In the genomic region with DNA sequence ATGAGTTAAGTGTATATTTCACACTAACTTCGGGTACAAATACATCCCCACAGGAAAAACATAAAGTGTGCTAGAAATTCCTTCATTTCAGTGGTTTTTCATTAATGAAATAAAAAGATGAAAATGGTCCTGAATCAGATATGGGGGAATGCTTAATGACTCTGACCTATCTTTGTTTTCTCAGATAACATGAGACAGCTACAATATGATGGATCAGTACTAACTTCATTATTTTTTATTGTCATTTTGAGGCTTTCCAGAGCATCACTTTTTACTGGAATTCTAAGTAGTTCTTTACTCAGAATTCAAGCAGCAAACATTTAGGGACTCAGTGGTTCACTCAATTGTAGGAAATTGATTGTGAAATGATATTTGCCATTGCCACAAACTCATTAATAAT, we compare ENCODE assay signal across 23 cellular contexts. TPM values are rescaled to one million over a fixed set of nuclear protein-coding genes. Genes with fewer than 3 reads are reported as not detected.
"Had no signal": no experiment of that assay in that cellular context is flagged by ENCODE, and none has a peak within 500 bp of the region (broad histone marks: within the 10 kb centered on the region; RNA-seq: fewer than 3 reads in every experiment).

No MANE protein-coding gene starts in this region.

- H3K4me1 ChIP-seq: Peyer's patch, SJCRH30 had no signal

- DNase-seq: KBM-7; MG63; NCI-H1092 treated with DMSO at 0.1 percent for 48 hours; NCI-H1436; NCI-H187; NCI-H2029; NCI-H2081 treated with DMSO at 0.1 percent for 48 hours; NCI-H2171; NCI-H226; NCI-H446 treated with DMSO at 0.1 percent for 48 hours; NCI-H526; NCI-H82; NK-92 treated with Interleukin-12 subunit alpha and Interleukin-12 subunit beta, amount 100 ng/mL, for 24 hours; OCI-M1; PC-9; Peyer's patch; SHP77 treated with DMSO at 0.1 percent for 48 hours; SJCRH30 had no signal

- H3K4me2 ChIP-seq: PC-9 had no signal

- H3K36me3 ChIP-seq: MG63, Peyer's patch, SJCRH30 had no signal

- H3K27me3 ChIP-seq: MG63, Peyer's patch, SJCRH30 had no signal

- H3K27ac ChIP-seq: PC-9, Peyer's patch, SJCRH30, SK-N-MC had no signal

- H3K9me3 ChIP-seq: MG63, Peyer's patch, SJCRH30 had no signal

- H2AFZ ChIP-seq: PC-9 had no signal

- H3K4me3 ChIP-seq: MG63, PC-9, Peyer's patch, SJCRH30, SK-N-MC had no signal

- ATAC-seq: Right ventricle myocardium inferior had no signal

RNA-seq across cellular contexts. Expression of a gene that starts 2.8 kb away (rescaled TPM):
- total RNA-seq: HT-29, LHCN-M2, PC-9, RPMI7951, SJCRH30 had no signal
